Comparison of ENCODE assay signal across 11 cellular contexts in genomic region chr14:32212833-32213232, GRCh38. TPM values are rescaled to one million over a fixed set of nuclear protein-coding genes. Genes with fewer than 3 reads are reported as not detected.
"Had no signal": no experiment of that assay in that cellular context is flagged by ENCODE, and none has a peak within 500 bp of the region (broad histone marks: within the 10 kb centered on the region; RNA-seq: fewer than 3 reads in every experiment).

No MANE protein-coding gene starts in this region.

- H3K36me3 ChIP-seq: HAP-1 had no signal

- H3K4me3 ChIP-seq: GM23248, HAP-1 had no signal

- H3K27ac ChIP-seq: GM23248, HL-60, KMS-11 had no signal

- DNase-seq: GM23248, GOT3, H7, IMR-90, KBM-7 had no signal

- ATAC-seq: HCT116 had no signal

- H3K4me2 ChIP-seq: KMS-11 had no signal

- H2AFZ ChIP-seq: GM23248 had no signal

- H3K9me3 ChIP-seq: HAP-1 had no signal

- H3K9ac ChIP-seq: GM23248, KMS-11 had no signal

RNA-seq across cellular contexts. Expression of gene RNU6-8, which starts 9.8 kb away (rescaled TPM):
- total RNA-seq: GM23248, H4, H7, HT1080, IMR-90 had no signal
- polyA plus RNA-seq: GM23248, IMR-90 had no signal

RNA-seq across cellular contexts. Expression of gene RNU6-7, which starts 11.0 kb away (rescaled TPM):
- total RNA-seq: GM23248, H4, H7, HT1080, IMR-90 had no signal
- polyA plus RNA-seq: GM23248, IMR-90 had no signal
